In genomic region chr3:129597792-129598381, GRCh38 we compare ENCODE assay signal across 10 cellular contexts. TPM values are rescaled to one million over a fixed set of nuclear protein-coding genes. Genes with fewer than 3 reads are reported as not detected.
DNase-seq lines count a peak whose midpoint lies in the region; ATAC-seq and TF ChIP-seq lines count a peak whose summit lies in the region.
"Had no signal": no experiment of that assay in that cellular context is flagged by ENCODE, and none has a peak within 500 bp of the region (broad histone marks: within the 10 kb centered on the region; RNA-seq: fewer than 3 reads in every experiment).

No MANE protein-coding gene starts in this region.

- ATAC-seq in GM21367 (IDR thresholded peaks at IDR 0.05; ENCODE audit: unreplicated experiment) = no peak
- no peak for ATAC-seq in aorta (ENCODE audit: low FRiP score)

- no peak for TF ChIP-seq CTCF in adrenal gland (IDR thresholded peaks at IDR 0.05)
- no peak for TF ChIP-seq CTCF in spleen (IDR thresholded peaks at IDR 0.05 in 8 of 11, conservative IDR thresholded peaks at IDR 0.05 in 3 of 11)

- H3K27me3 ChIP-seq in GM23248 (replicated peaks; ENCODE audit: insufficient read depth) (no peaks in the 10 kb centered on the region), adrenal gland (no peaks in the 10 kb centered on the region), spleen (replicated peaks in 1 of 7) (no peaks in the 10 kb centered on the region), aorta (ENCODE audit: control insufficient read depth in 1 of 2, insufficient read depth in 2 of 2, low read length in 1 of 2) (no peaks in the 10 kb centered on the region)

- no peaks in the 10 kb centered on the region for H3K9me2 ChIP-seq in GM23248 (ENCODE audit: insufficient read depth)

- TF ChIP-seq POLR2A in adrenal gland (IDR thresholded peaks at IDR 0.05) = no peak
- TF ChIP-seq POLR2A in spleen (IDR thresholded peaks at IDR 0.05) = no peak

- peaks cover 89% of the 10 kb centered on the region for H3K79me2 ChIP-seq in GM23248 (ENCODE audit: insufficient read depth)

- H3K27ac ChIP-seq in GM23248 (peak overlapping the region; percentile 93), adrenal gland (peak overlapping the region; percentile 22 to 92 (median 66)), spleen (peak overlapping the region; percentile 66 to 91 (median 86)), aorta (ENCODE audit: low read depth in 1 of 2, low read length in 2 of 2) (peak overlapping the region in 1 of 2 donors; percentile 79)

- intact Hi-C loops in adrenal gland (cut with DNase I) = no loop called here
- intact Hi-C loops in spleen (cut with DNase I; ENCODE audit: low total_unique reads) = no loop called here
- intact Hi-C loops in aorta (cut with DNase I) = loop anchor here (2.0 kb wide), 2 partner anchors 37 to 53 kb away; no protein-coding TSS in a partner anchor

- peak overlapping the region; percentile 72 for H3K4me2 ChIP-seq in GM23248 (ENCODE audit: unreplicated experiment)

- H2AFZ ChIP-seq in GM23248 = peak overlapping the region; percentile 37

- 21% methylated on average over 11 to 12 of the region's 12 CpGs for WGBS in GM23248 (ENCODE audit: low coverage in 1 of 2, low lambda C conversion rate in 2 of 2, missing lambda C conversion rate in 2 of 2), 2 experiments
- 60 to 70% (median 66%) methylated on average over 5 to 12 of the region's 12 CpGs for WGBS in adrenal gland, 4 donors
- WGBS in spleen, 5 donors = 43 to 63% (median 55%) methylated on average over 8 to 12 of the region's 12 CpGs
- WGBS in aorta, 2 donors = 28 to 33% methylated on average over 12 of the region's 12 CpGs

- no peaks in the 10 kb centered on the region for H3K36me3 ChIP-seq in GM23248 (ENCODE audit: low read depth)
- H3K36me3 ChIP-seq in adrenal gland (replicated peaks in 1 of 2) = no peaks in the 10 kb centered on the region
- H3K36me3 ChIP-seq in spleen = no peaks in the 10 kb centered on the region
- H3K36me3 ChIP-seq in aorta (ENCODE audit: control insufficient read depth in 1 of 2, insufficient read depth in 2 of 2, low read length in 1 of 2) = no peaks in the 10 kb centered on the region

- DNase-seq in GM23248 (peak; percentile 68), adrenal gland (no peak), spleen (no peak), aorta (no peak), HuH-7 (ENCODE audit: low spot score) (no peak), amniotic stem cell (lab: John Stamatoyannopoulos, UW) (no peak)
- DNase-seq: activated naive CD8-positive, alpha-beta T cell treated with anti-CD3 and anti-CD28 coated beads for 36 hours; NCI-H446 treated with DMSO at 0.1 percent for 48 hours had no signal

- H3K4me3 ChIP-seq in GM23248 = peak overlapping the region; percentile 47; the same call in 1 of the 2 replicates
- peak overlapping the region in 1 of 4 donors; percentile 7 for H3K4me3 ChIP-seq in adrenal gland
- 0 out of 2 replicates have a peak overlapping the region, but pooled peaks have one; percentile 3 for H3K4me3 ChIP-seq in iPS-18c (ENCODE audit: insufficient read depth, low read depth, low read length)
- no peak overlapping the region for H3K4me3 ChIP-seq in spleen
- H3K4me3 ChIP-seq in aorta (ENCODE audit: low read length in 2 of 2) = no peak overlapping the region

- H3K4me1 ChIP-seq in GM23248 (ENCODE audit: insufficient read depth) (peaks cover 62% of the 10 kb centered on the region), adrenal gland (replicated peaks in 1 of 2) (peaks cover 40 to 93% of the 10 kb centered on the region in 2 donors), spleen (peaks cover 78 to 100% (median 99%) of the 10 kb centered on the region in 6 donors), aorta (ENCODE audit: control insufficient read depth in 1 of 2, insufficient read depth in 2 of 2, low read length in 2 of 2) (no peaks in the 10 kb centered on the region)

- H3K9me3 ChIP-seq in GM23248 (ENCODE audit: low read depth) = no peaks in the 10 kb centered on the region
- no peaks in the 10 kb centered on the region for H3K9me3 ChIP-seq in adrenal gland (replicated peaks in 1 of 3)
- no peaks in the 10 kb centered on the region for H3K9me3 ChIP-seq in iPS-18c (ENCODE audit: control insufficient read depth, insufficient read depth, low read length)
- H3K9me3 ChIP-seq in spleen = no peaks in the 10 kb centered on the region
- no peaks in the 10 kb centered on the region for H3K9me3 ChIP-seq in aorta (ENCODE audit: control insufficient read depth, low read length)

- H4K20me1 ChIP-seq in GM23248 (ENCODE audit: insufficient read depth) = no peaks in the 10 kb centered on the region

- peak overlapping the region; percentile 80 for H3K9ac ChIP-seq in GM23248

- in situ Hi-C loops in GM23248 (cut with MboI) = no loop called here

- H3F3A ChIP-seq in GM23248 (ENCODE audit: insufficient read depth) = peaks cover 25% of the 10 kb centered on the region

RNA-seq across cellular contexts. Expression of gene PLXND1, which starts 8.6 kb away (rescaled TPM):
- 67.2 and 83.0 TPM in 2 replicates for total RNA-seq in GM23248 (2014; rRNA removed; shearing (Covaris generic))
- polyA plus RNA-seq in GM23248 (2016; fragmentation: Nextera tagmentation; extraction: Ambion mirVana) = 35.7 and 37.4 TPM in 2 replicates
- 100 to 1,000 TPM; 101 to 191 (median 149) TPM for total RNA-seq in adrenal gland
- polyA plus RNA-seq in adrenal gland = 100 to 1,000 TPM in 2 of 3 donors, 10 to 100 TPM in 1; 41.2 to 370 (median 130) TPM
- total RNA-seq in spleen = 100 to 1,000 TPM; 121 to 238 (median 170) TPM
- polyA plus RNA-seq in spleen = 10 to 100 TPM; 44.4 to 97.9 (median 79.2) TPM
- total RNA-seq in aorta = 100 to 1,000 TPM; 176 to 358 TPM
- 100 to 1,000 TPM in 1 of 2 donors, 10 to 100 TPM in 1; 55.5 to 149 TPM for polyA plus RNA-seq in aorta

RNA-seq across cellular contexts. Expression of gene H1-8, which starts 54.9 kb away (rescaled TPM):
- not detected in 2 replicates for total RNA-seq in GM23248 (2014; rRNA removed; shearing (Covaris generic))
- polyA plus RNA-seq in GM23248 (2016; fragmentation: Nextera tagmentation; extraction: Ambion mirVana) (not detected in 2 replicates), adrenal gland (not detected), spleen (not detected), aorta (not detected)
- total RNA-seq in adrenal gland (not detected), spleen (not detected), aorta (not detected)
- total RNA-seq: activated naive CD8-positive, alpha-beta T cell treated with anti-CD3 and anti-CD28 coated beads for 36 hours had no signal

Comparison
In these comparisons a context has a peak if more than half of its experiments do, and no peak if none do; other contexts are left out.
1. H3K4me3 ChIP-seq: peak in GM23248 (single experiment) and iPS-18c (single experiment); none in spleen (0 of 8) and aorta (0 of 2).
2. intact Hi-C loops: an anchor here in aorta (2.0 kb wide); none called in adrenal gland and spleen.